15 cellular contexts compared by ENCODE assay signal in the genomic region with DNA sequence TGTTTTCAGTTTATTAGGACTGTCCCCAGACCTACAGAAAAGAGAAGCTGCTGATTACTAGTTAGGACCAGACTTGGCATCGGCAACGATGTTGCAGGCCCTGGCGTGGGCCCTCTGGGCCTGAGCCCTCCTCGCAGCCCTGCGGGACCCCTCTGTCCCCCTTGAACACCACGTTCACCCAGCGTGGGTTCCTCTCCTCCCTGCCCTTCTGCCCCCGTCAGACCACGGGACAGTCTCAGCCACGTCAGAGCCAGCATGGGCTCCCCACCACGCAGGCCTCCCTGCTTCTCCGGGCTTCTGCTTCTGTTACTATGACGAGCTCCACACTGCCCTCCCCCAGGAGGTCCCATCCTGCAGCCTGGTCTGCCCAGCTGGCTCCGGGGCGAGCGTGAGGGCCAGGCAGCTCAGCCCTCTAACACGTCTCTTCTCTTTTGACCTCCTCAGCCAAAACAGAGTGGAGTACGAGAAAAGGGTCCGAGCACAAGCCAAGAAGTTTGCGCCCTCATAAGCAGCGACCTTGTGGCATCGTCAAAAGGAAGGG. TPM values are rescaled to one million over a fixed set of nuclear protein-coding genes. Genes with fewer than 3 reads are reported as not detected.
DNase-seq lines count a peak whose midpoint lies in the region; ATAC-seq and TF ChIP-seq lines count a peak whose summit lies in the region.
"Had no signal": no experiment of that assay in that cellular context is flagged by ENCODE, and none has a peak within 500 bp of the region (broad histone marks: within the 10 kb centered on the region; RNA-seq: fewer than 3 reads in every experiment).

No MANE protein-coding gene starts in this region.

- H2AFZ ChIP-seq in smooth muscle cell (ENCODE audit: low read depth) = no peak overlapping the region
- H2AFZ ChIP-seq: GM23248 had no signal

- H3K4me1 Mint-ChIP-seq in natural killer cell = no peaks in the 10 kb centered on the region
- peaks cover 0 to 3% of the 10 kb centered on the region in 2 donors for H3K4me1 Mint-ChIP-seq in natural killer cell treated with Interleukin-12 subunit alpha and Interleukin-12 subunit beta and Interleukin-15 and Interleukin-18, amount 100 ng/mL, for 72 hours (ENCODE audit: low read depth in 2 of 2)
- H3K4me1 Mint-ChIP-seq in nephron progenitor cell = peaks cover 4% of the 10 kb centered on the region

- intact Hi-C loops in natural killer cell (cut with micrococcal nuclease) = no loop called here

- H3K79me2 ChIP-seq in smooth muscle cell (ENCODE audit: low read depth) = peaks cover 6% of the 10 kb centered on the region

- TF ChIP-seq CTCF in natural killer cell (IDR thresholded peaks at IDR 0.05) (no peak), nephron progenitor cell (IDR thresholded peaks at IDR 0.05) (no peak), smooth muscle cell (IDR thresholded peaks at IDR 0.05; ENCODE audit: borderline replicate concordance, insufficient read depth, poor library complexity, severe bottlenecking) (no peak)

- H3K27ac Mint-ChIP-seq in natural killer cell (peak overlapping the region in 1 of 2 donors; percentile 27), nephron progenitor cell (peak overlapping the region; percentile 59)
- no peak overlapping the region for H3K27ac Mint-ChIP-seq in natural killer cell treated with Interleukin-12 subunit alpha and Interleukin-12 subunit beta and Interleukin-15 and Interleukin-18, amount 100 ng/mL, for 72 hours

- no peaks in the 10 kb centered on the region for H3K36me3 Mint-ChIP-seq in natural killer cell
- H3K36me3 Mint-ChIP-seq in natural killer cell treated with Interleukin-12 subunit alpha and Interleukin-12 subunit beta and Interleukin-15 and Interleukin-18, amount 100 ng/mL, for 72 hours = no peaks in the 10 kb centered on the region
- peaks cover 26% of the 10 kb centered on the region for H3K36me3 Mint-ChIP-seq in nephron progenitor cell (ENCODE audit: low read depth)

- no peaks in the 10 kb centered on the region for H3K9me3 ChIP-seq in smooth muscle cell (replicated peaks; ENCODE audit: low read depth)

- H3K4me3 Mint-ChIP-seq in natural killer cell (peak overlapping the region; percentile 28), nephron progenitor cell (no peak overlapping the region)
- H3K4me3 Mint-ChIP-seq in natural killer cell treated with Interleukin-12 subunit alpha and Interleukin-12 subunit beta and Interleukin-15 and Interleukin-18, amount 100 ng/mL, for 72 hours = no peak overlapping the region

- no peaks in the 10 kb centered on the region for H3F3A ChIP-seq in smooth muscle cell (ENCODE audit: low read depth)

- ATAC-seq in natural killer cell (no peak), GM21619 (IDR thresholded peaks at IDR 0.05; ENCODE audit: unreplicated experiment) (no peak)
- no peak for ATAC-seq in natural killer cell treated with Interleukin-12 subunit alpha and Interleukin-12 subunit beta and Interleukin-15 and Interleukin-18, amount 100 ng/mL, for 72 hours
- ATAC-seq: PC-3 had no signal

- H3K9ac ChIP-seq in smooth muscle cell (ENCODE audit: low read depth) = no peak overlapping the region
- H3K9ac ChIP-seq: GM23248 had no signal

- no peaks in the 10 kb centered on the region for H3K27me3 ChIP-seq in smooth muscle cell (ENCODE audit: low read depth)

- no peak for DNase-seq in natural killer cell
- no peak for DNase-seq in natural killer cell treated with Interleukin-12 subunit alpha and Interleukin-12 subunit beta and Interleukin-15 and Interleukin-18, amount 100 ng/mL, for 72 hours (ENCODE audit: low spot score)
- peak; percentile 59 for DNase-seq in cerebellar cortex (ENCODE audit: low spot score)
- no peak for DNase-seq in nephron progenitor cell
- no peak for DNase-seq in stimulated activated naive CD4-positive, alpha-beta T cell (lab: John Stamatoyannopoulos, UW)
- no peak for DNase-seq in smooth muscle cell (lab: John Stamatoyannopoulos, UW; ENCODE audit: unreplicated experiment)
- DNase-seq: DMS79 treated with DMSO at 0.1 percent for 48 hours, GM23248, KG1, NCI-H146, NCI-H2081 treated with DMSO at 0.1 percent for 48 hours, NCI-H510A, NCI-H82, PC-3 had no signal

- peaks cover 5% of the 10 kb centered on the region for H3K36me3 ChIP-seq in smooth muscle cell (ENCODE audit: low read depth)

- peaks cover 51% of the 10 kb centered on the region for H4K20me1 ChIP-seq in smooth muscle cell (ENCODE audit: low read depth)

- WGBS in smooth muscle cell (ENCODE audit: low lambda C conversion rate) = 89% methylated on average over 22 of the region's 22 CpGs

- H3K4me2 ChIP-seq in smooth muscle cell = no peak overlapping the region

- no peak overlapping the region for H3K4me3 ChIP-seq in smooth muscle cell
- H3K4me3 ChIP-seq: GM23248 had no signal

- no peak overlapping the region for H3K27ac ChIP-seq in smooth muscle cell (ENCODE audit: low read depth)
- H3K27ac ChIP-seq: GM23248 had no signal

- no peaks in the 10 kb centered on the region for H3K9me3 Mint-ChIP-seq in natural killer cell
- no peaks in the 10 kb centered on the region for H3K9me3 Mint-ChIP-seq in natural killer cell treated with Interleukin-12 subunit alpha and Interleukin-12 subunit beta and Interleukin-15 and Interleukin-18, amount 100 ng/mL, for 72 hours
- H3K9me3 Mint-ChIP-seq in nephron progenitor cell = no peaks in the 10 kb centered on the region

- no peaks in the 10 kb centered on the region for H3K4me1 ChIP-seq in smooth muscle cell (ENCODE audit: low read depth)

- H3K27me3 Mint-ChIP-seq in natural killer cell (ENCODE audit: low read depth in 2 of 2) (no peaks in the 10 kb centered on the region), nephron progenitor cell (ENCODE audit: low read depth, poor library complexity) (peaks cover 3% of the 10 kb centered on the region)
- H3K27me3 Mint-ChIP-seq in natural killer cell treated with Interleukin-12 subunit alpha and Interleukin-12 subunit beta and Interleukin-15 and Interleukin-18, amount 100 ng/mL, for 72 hours = no peaks in the 10 kb centered on the region

RNA-seq across cellular contexts. Expression of gene BAIAP3, which starts 9.1 kb away (rescaled TPM):
- total RNA-seq in natural killer cell = 10 to 100 TPM; 17.7 to 21.7 (median 19.9) TPM
- under 1 TPM; 0.17 to 0.31 TPM for total RNA-seq in natural killer cell treated with Interleukin-12 subunit alpha and Interleukin-12 subunit beta and Interleukin-15 and Interleukin-18, amount 100 ng/mL, for 72 hours
- total RNA-seq in smooth muscle cell = 0.31 TPM in 1 of 2 replicates, not detected in the other
- polyA plus RNA-seq in smooth muscle cell = 0.34 and 0.51 TPM in 2 replicates

RNA-seq across cellular contexts. Expression of gene UBE2I, which starts 14.9 kb away (rescaled TPM):
- 100 to 1,000 TPM; 367 to 412 (median 383) TPM for total RNA-seq in natural killer cell
- total RNA-seq in natural killer cell treated with Interleukin-12 subunit alpha and Interleukin-12 subunit beta and Interleukin-15 and Interleukin-18, amount 100 ng/mL, for 72 hours = 100 to 1,000 TPM; 202 to 246 TPM
- total RNA-seq in smooth muscle cell = 51.5 and 95.9 TPM in 2 replicates
- polyA plus RNA-seq in smooth muscle cell = 169 and 180 TPM in 2 replicates

RNA-seq across cellular contexts. Expression of gene TSR3, which starts 27.3 kb away (rescaled TPM):
- total RNA-seq in natural killer cell (10 to 100 TPM; 29.4 to 34.7 (median 29.7) TPM), smooth muscle cell (54.9 and 55.2 TPM in 2 replicates)
- total RNA-seq in natural killer cell treated with Interleukin-12 subunit alpha and Interleukin-12 subunit beta and Interleukin-15 and Interleukin-18, amount 100 ng/mL, for 72 hours = 100 to 1,000 TPM in 1 of 2 donors, 10 to 100 TPM in 1; 57.4 to 108 TPM
- polyA plus RNA-seq in smooth muscle cell = 142 TPM in 2 replicates

RNA-seq across cellular contexts. Expression of gene GNPTG, which starts 27.4 kb away (rescaled TPM):
- 10 to 100 TPM; 58.7 to 65.9 (median 62.0) TPM for total RNA-seq in natural killer cell
- total RNA-seq in natural killer cell treated with Interleukin-12 subunit alpha and Interleukin-12 subunit beta and Interleukin-15 and Interleukin-18, amount 100 ng/mL, for 72 hours = 10 to 100 TPM; 36.1 to 38.9 TPM
- 28.0 and 34.4 TPM in 2 replicates for total RNA-seq in smooth muscle cell
- polyA plus RNA-seq in smooth muscle cell = 73.3 and 79.2 TPM in 2 replicates

Comparison
In these comparisons a context has a peak if more than half of its experiments do, and no peak if none do; other contexts are left out.
1. RNA of gene BAIAP3, which starts 9.1 kb away (total RNA-seq): 17.7 to 21.7 TPM in natural killer cell; 0.31 TPM in smooth muscle cell and 0.17 to 0.31 TPM in natural killer cell treated with Interleukin-12 subunit alpha and Interleukin-12 subunit beta and Interleukin-15 and Interleukin-18, amount 100 ng/mL, for 72 hours; every median in the first group is over 10 times any median in the second.